In the genomic region with DNA sequence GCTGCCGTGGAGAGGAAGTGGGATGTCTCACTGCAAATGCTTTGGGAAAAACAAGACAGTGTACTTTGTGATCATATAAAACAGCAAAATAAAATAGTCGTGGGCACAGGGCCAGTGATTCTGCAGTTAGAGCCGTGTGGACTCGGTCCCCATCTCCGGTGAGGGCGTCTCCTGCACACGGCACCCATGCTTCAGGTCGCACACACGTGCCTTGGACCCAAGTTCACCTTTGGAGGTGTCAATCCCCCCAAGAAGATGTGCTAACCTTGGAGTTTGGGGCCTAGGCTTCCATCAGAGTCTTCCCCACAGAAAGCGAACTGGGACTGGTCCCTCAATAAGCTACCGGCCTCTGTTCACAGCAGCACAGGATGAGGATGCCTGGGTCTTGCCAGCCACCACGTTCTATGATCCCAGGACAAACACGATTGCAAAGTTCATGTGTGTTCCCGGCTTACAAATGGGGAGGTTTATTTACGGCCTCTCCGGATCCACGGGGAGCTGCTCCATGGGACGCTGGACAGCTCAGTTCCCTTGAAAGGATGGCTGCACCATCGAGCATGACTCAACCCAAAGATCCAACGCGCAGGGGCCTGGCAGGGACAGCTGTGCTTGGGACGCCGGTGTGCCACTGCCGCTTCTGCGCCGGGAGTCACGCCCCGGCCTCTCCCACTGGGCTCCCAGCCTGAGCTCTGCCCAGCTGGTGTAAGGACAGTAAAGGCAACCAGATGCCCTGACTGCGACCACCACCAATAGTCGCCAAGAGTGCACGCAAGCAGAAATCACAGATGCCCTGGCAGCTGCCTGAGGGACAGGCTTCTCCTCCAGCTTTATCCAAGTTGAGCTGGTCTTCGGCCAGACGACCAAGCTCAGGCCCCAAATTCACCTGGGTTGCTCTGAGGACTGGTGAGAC, we compare ENCODE assay signal across 11 cellular contexts. TPM values are rescaled to one million over a fixed set of nuclear protein-coding genes. Genes with fewer than 3 reads are reported as not detected.
DNase-seq lines count a peak whose midpoint lies in the region; ATAC-seq, FAIRE-seq and TF ChIP-seq lines count a peak whose summit lies in the region.
"Had no signal": no experiment of that assay in that cellular context is flagged by ENCODE, and none has a peak within 500 bp of the region (broad histone marks: within the 10 kb centered on the region; RNA-seq: fewer than 3 reads in every experiment).

No MANE protein-coding gene starts in this region.

- H2AFZ ChIP-seq in IMR-90 (replicated peaks; ENCODE audit: low read length, poor library complexity) = no peak overlapping the region
- no peak overlapping the region for H2AFZ ChIP-seq in keratinocyte (ENCODE audit: control insufficient read depth, low read length)

- no peak overlapping the region for H3K56ac ChIP-seq in IMR-90 (ENCODE audit: extremely low read depth, insufficient read depth, low read length)

- peak overlapping the region; percentile 77; the same call in 1 of the 2 replicates for H2AK5ac ChIP-seq in IMR-90 (ENCODE audit: low read depth, low read length)

- H2BK20ac ChIP-seq in IMR-90 (ENCODE audit: low read depth, low read length) = no peak overlapping the region

- CTCF ChIA-PET in IMR-90 (lab: Yijun Ruan, JAX) = no interaction called here

- no peak for DNase-seq in IMR-90
- peak; percentile 50 for DNase-seq in astrocyte of the spinal cord (ENCODE audit: low read depth, low spot score)
- no peak for DNase-seq in keratinocyte (ENCODE audit: low read depth, low spot score)
- DNase-seq in stimulated activated effector memory CD8-positive, alpha-beta T cell treated with anti-CD3 and anti-CD28 coated beads, Interleukin-12 subunit alpha, Interleukin-12 subunit beta, amount 100 ng/mL, for 72 hours (ENCODE audit: low spot score in 2 of 2) = no peak
- DNase-seq in KBM-7 = no peak
- no peak for DNase-seq in cerebellar nuclear complex (lab: John Stamatoyannopoulos, UW)
- no peak for DNase-seq in cortex of kidney (lab: John Stamatoyannopoulos, UW)
- DNase-seq: activated CD4-positive, alpha-beta T cell treated with anti-CD3 and anti-CD28 coated beads for 4 hours; DMS153; SHP77 had no signal

- no peak overlapping the region for H3K4me2 ChIP-seq in IMR-90 (ENCODE audit: low read depth, low read length)
- H3K4me2 ChIP-seq in keratinocyte (ENCODE audit: control insufficient read depth, extremely low read depth, insufficient read depth, low read depth, low read length) = peak overlapping the region; percentile 73

- TF ChIP-seq CTCF in IMR-90 (conservative IDR thresholded peaks at IDR 0.05; ENCODE audit: low read depth, low read length) = no peak
- TF ChIP-seq CTCF in astrocyte of the spinal cord (IDR thresholded peaks at IDR 0.05; ENCODE audit: low read depth, low read length) = no peak
- no peak for TF ChIP-seq CTCF in keratinocyte (optimal IDR thresholded peaks at IDR 0.05 in 1 of 3, IDR thresholded peaks at IDR 0.05 in 1 of 3, conservative IDR thresholded peaks at IDR 0.05 in 1 of 3; ENCODE audit: extremely low read depth in 1 of 3, insufficient read depth in 2 of 3, low read length in 3 of 3)

- intact Hi-C loops in IMR-90 (cut with micrococcal nuclease) = no loop called here

- H3K9me3 Mint-ChIP-seq in stimulated activated effector memory CD8-positive, alpha-beta T cell treated with anti-CD3 and anti-CD28 coated beads, Interleukin-12 subunit alpha, Interleukin-12 subunit beta, amount 100 ng/mL, for 72 hours = no peaks in the 10 kb centered on the region

- H4K20me1 ChIP-seq in IMR-90 (ENCODE audit: insufficient read depth, low read length) (peaks cover 100% of the 10 kb centered on the region), keratinocyte (ENCODE audit: control insufficient read depth, extremely low read depth, insufficient read depth, low read length) (peaks cover 65% of the 10 kb centered on the region)

- H3K27ac ChIP-seq in IMR-90 (ENCODE audit: insufficient read depth, low read length) = peak overlapping the region; percentile 53; the same call in 1 of the 2 replicates
- peak overlapping the region; percentile 43 for H3K27ac ChIP-seq in keratinocyte (ENCODE audit: control insufficient read depth, insufficient read depth, low read length)

- no peak for TF ChIP-seq RAD21 in IMR-90 (IDR thresholded peaks at IDR 0.05; ENCODE audit: low read length)

- H2BK5ac ChIP-seq in IMR-90 (ENCODE audit: low read depth, low read length, poor library complexity, severe bottlenecking) = peak overlapping the region; percentile 38

- FAIRE-seq in keratinocyte (lab: Jason Lieb, UNC) = peak; percentile 39
- FAIRE-seq: islet of Langerhans had no signal

- no TSS peak for BruUV-seq in IMR-90 (replicated peaks; lab: Mats Ljungman, UMichigan)

- H3K27ac Mint-ChIP-seq in stimulated activated effector memory CD8-positive, alpha-beta T cell treated with anti-CD3 and anti-CD28 coated beads, Interleukin-12 subunit alpha, Interleukin-12 subunit beta, amount 100 ng/mL, for 72 hours = peak overlapping the region; percentile 79

- no peak overlapping the region for H3K4me3 Mint-ChIP-seq in stimulated activated effector memory CD8-positive, alpha-beta T cell treated with anti-CD3 and anti-CD28 coated beads, Interleukin-12 subunit alpha, Interleukin-12 subunit beta, amount 100 ng/mL, for 72 hours

- H3K36me3 Mint-ChIP-seq in stimulated activated effector memory CD8-positive, alpha-beta T cell treated with anti-CD3 and anti-CD28 coated beads, Interleukin-12 subunit alpha, Interleukin-12 subunit beta, amount 100 ng/mL, for 72 hours = no peaks in the 10 kb centered on the region

- H3K36me3 ChIP-seq in IMR-90 (ENCODE audit: control insufficient read depth, insufficient read depth, low read length) (peaks cover 31% of the 10 kb centered on the region), keratinocyte (ENCODE audit: control insufficient read depth in 2 of 2, extremely low read depth in 1 of 2, insufficient read depth in 2 of 2, low read length in 2 of 2) (peaks cover 35 to 53% of the 10 kb centered on the region in 2 experiments)

- in situ Hi-C loops in IMR-90 (cut with MboI; ENCODE audit: low sequenced_read_pairs) (no loop called here), astrocyte of the spinal cord (cut with HindIII; ENCODE audit: low sequenced_read_pairs) (no loop called here), KBM-7 (cut with MboI; ENCODE audit: low pct_unique_long_range_greater_than_20kb, low sequenced_read_pairs) (no loop called here)

- H3K9ac ChIP-seq in IMR-90 (ENCODE audit: low read depth, low read length) = no peak overlapping the region; the same call in 1 of the 2 replicates
- no peak overlapping the region for H3K9ac ChIP-seq in keratinocyte (ENCODE audit: control insufficient read depth, extremely low read depth, insufficient read depth, low read length)

- H4K91ac ChIP-seq in IMR-90 (ENCODE audit: insufficient read depth, low read depth, low read length) = no peak overlapping the region

- H3K79me1 ChIP-seq in IMR-90 (ENCODE audit: low read depth in 1 of 2, low read length in 2 of 2) = peaks cover 14 to 95% of the 10 kb centered on the region in 2 experiments

- no peak for TF ChIP-seq POLR2A in IMR-90 (IDR thresholded peaks at IDR 0.05; ENCODE audit: low read depth, low read length)

- peaks cover 100% of the 10 kb centered on the region for H3K79me2 ChIP-seq in keratinocyte (ENCODE audit: control insufficient read depth, insufficient read depth, low read length)

- H3K9me3 ChIP-seq in IMR-90 (ENCODE audit: control insufficient read depth, insufficient read depth, low read length) (no peaks in the 10 kb centered on the region), keratinocyte (ENCODE audit: control insufficient read depth, low read depth, low read length) (no peaks in the 10 kb centered on the region)

- WGBS in IMR-90 (ENCODE audit: extremely low coverage in 2 of 2, insufficient read length in 1 of 2), 2 experiments = 85% methylated on average over 26 of the region's 33 CpGs; no CpG with 5 or more reads in 1 of the 2 experiments

- peak overlapping the region; percentile 29 for H3K14ac ChIP-seq in IMR-90 (replicated peaks; ENCODE audit: low read depth, low read length)

- H2BK120ac ChIP-seq in IMR-90 (ENCODE audit: low read depth, low read length) = peak overlapping the region; percentile 44

- peaks cover 51% of the 10 kb centered on the region for H3K4me1 ChIP-seq in IMR-90 (ENCODE audit: control insufficient read depth, insufficient read depth, low read length)
- peaks cover 52% of the 10 kb centered on the region for H3K4me1 ChIP-seq in keratinocyte (ENCODE audit: control insufficient read depth, extremely low read depth, insufficient read depth, low read length)

- dilution Hi-C loops in IMR-90 (cut with HindIII; ENCODE audit: low sequenced_read_pairs, unreplicated experiment) (no loop called here), keratinocyte (cut with MboI; ENCODE audit: extremely low pct_ligation_motif_present, low sequenced_read_pairs) (no loop called here)

- peak overlapping the region; percentile 10; the same call in 1 of the 2 replicates for H4K5ac ChIP-seq in IMR-90 (ENCODE audit: low read depth, low read length)

- peak overlapping the region; percentile 81 for H2AK9ac ChIP-seq in IMR-90 (replicated peaks; ENCODE audit: low read depth, low read length, poor library complexity)

- H3K4me3 ChIP-seq in IMR-90 (ENCODE audit: insufficient read depth, low read depth, low read length) = no peak overlapping the region
- H3K4me3 ChIP-seq in astrocyte of the spinal cord (ENCODE audit: low read depth, low read length) = no peak overlapping the region
- peak overlapping the region in 1 of 3 experiments; percentile 8 for H3K4me3 ChIP-seq in keratinocyte (ENCODE audit: control insufficient read depth in 2 of 3, extremely low read depth in 1 of 3, insufficient read depth in 2 of 3, low read depth in 1 of 3, low read length in 3 of 3)

- H3K27me3 ChIP-seq in IMR-90 (ENCODE audit: control insufficient read depth, insufficient read depth, low read length) (no peaks in the 10 kb centered on the region), keratinocyte (ENCODE audit: control insufficient read depth, extremely low read depth, insufficient read depth, low read length) (no peaks in the 10 kb centered on the region)

- POLR2A ChIA-PET in IMR-90 (lab: Charles Lee; ENCODE audit: unreplicated experiment) = interaction anchor here (0.5 kb wide), 1 partner anchor 31 kb away, joined by 8 read pairs; no protein-coding TSS in a partner anchor

- H3K4me1 Mint-ChIP-seq in stimulated activated effector memory CD8-positive, alpha-beta T cell treated with anti-CD3 and anti-CD28 coated beads, Interleukin-12 subunit alpha, Interleukin-12 subunit beta, amount 100 ng/mL, for 72 hours = peaks cover 19% of the 10 kb centered on the region

- H2BK15ac ChIP-seq in IMR-90 (ENCODE audit: low read depth, low read length) = no peak overlapping the region

- ATAC-seq in IMR-90 (ENCODE audit: low read depth) = no peak
- ATAC-seq in stimulated activated effector memory CD8-positive, alpha-beta T cell treated with anti-CD3 and anti-CD28 coated beads, Interleukin-12 subunit alpha, Interleukin-12 subunit beta, amount 100 ng/mL, for 72 hours = no peak

- peak overlapping the region; percentile 49 for H3K4ac ChIP-seq in IMR-90 (ENCODE audit: low read depth, low read length)

- H3K18ac ChIP-seq in IMR-90 (ENCODE audit: low read depth, low read length) = peak overlapping the region; percentile 4; the same call in 1 of the 2 replicates

- peaks cover 54% of the 10 kb centered on the region for H3K9me1 ChIP-seq in IMR-90 (ENCODE audit: insufficient read depth, low read length)
- H3K9me1 ChIP-seq in keratinocyte (ENCODE audit: control insufficient read depth, extremely low read depth, insufficient read depth, low read length) = peaks cover 7% of the 10 kb centered on the region

- H3K23ac ChIP-seq in IMR-90 (ENCODE audit: low read depth, low read length) = no peak overlapping the region

- peak overlapping the region in 1 of 2 experiments; percentile 45; a peak in 1 of 4 replicates for H4K8ac ChIP-seq in IMR-90 (ENCODE audit: low read depth in 2 of 2, low read length in 2 of 2)

RNA-seq across cellular contexts. Expression of gene GAS6, which starts 8.6 kb away (rescaled TPM):
- 212 and 220 TPM in 2 replicates for total RNA-seq in IMR-90 (2012; rRNA removed)
- polyA plus RNA-seq in IMR-90 (2012; rRNA removed) = 795 and 823 TPM in 2 replicates
- polyA plus RNA-seq in IMR-90 (2012; cell fraction: cytosol; rRNA removed) = 1,010 and 1,498 TPM in 2 replicates
- polyA plus RNA-seq in IMR-90 (2012; cell fraction: nucleus; rRNA removed; ENCODE audit: low replicate concordance) = 1,145 and 2,216 TPM in 2 replicates
- 163 to 267 TPM (median 166 TPM) in 3 replicates for polyA plus RNA-seq in keratinocyte
- polyA plus RNA-seq in keratinocyte (2011; ENCODE audit: low read depth) = 97.3 TPM
- 121 and 265 TPM in 2 replicates for polyA plus RNA-seq in keratinocyte (2011; cell fraction: cytosol; rRNA removed)
- polyA plus RNA-seq in keratinocyte (2011; cell fraction: nucleus; rRNA removed) = 353 and 513 TPM in 2 replicates
- polyA plus RNA-seq in keratinocyte (2012; ENCODE audit: low replicate concordance) = 57.5 and 273 TPM in 2 replicates
- polyA minus RNA-seq in keratinocyte = 77.0 to 179 TPM (median 83.9 TPM) in 3 replicates
- 246 TPM for polyA minus RNA-seq in keratinocyte (2011; cell fraction: cytosol; rRNA and poly(A)+ RNA removed)
- polyA minus RNA-seq in keratinocyte (2011; cell fraction: nucleus; rRNA and poly(A)+ RNA removed) = 176 and 206 TPM in 2 replicates
